21 cellular contexts compared by ENCODE assay signal in genomic region chr6:2771021-2771558, GRCh38.
"Had no signal": no experiment of that assay in that cellular context is flagged by ENCODE, and none has a peak within 500 bp of the region (broad histone marks: within the 10 kb centered on the region; RNA-seq: fewer than 3 reads in every experiment).

No MANE protein-coding gene starts in this region.

- H3K4me3 ChIP-seq: body of pancreas, colonic mucosa, hepatocyte, mucosa of descending colon, uterus had no signal

- H3K4me3 Mint-ChIP-seq: activated CD8-positive, alpha-beta T cell treated with anti-CD3 and anti-CD28 coated beads for 36 hours; activated T-cell treated with anti-CD3 and anti-CD28 coated beads, Interleukin-2, amount 50 U/mL, for 4 hours; natural killer cell; T-helper 1 cell treated with Interleukin-12 subunit alpha and Interleukin-12 subunit beta and Interleukin-4 antibody, amounts not matched to agents 30 μg/mL and 1 μg/mL, for 36 hours had no signal

- H3K9me3 Mint-ChIP-seq: activated CD8-positive, alpha-beta T cell treated with anti-CD3 and anti-CD28 coated beads for 36 hours; activated naive CD4-positive, alpha-beta T cell treated with anti-CD3 and anti-CD28 coated beads, Interleukin-2, amount 50 U/mL, for 72 hours; activated T-cell treated with anti-CD3 and anti-CD28 coated beads, Interleukin-2, amount 50 U/mL, for 4 hours; natural killer cell; T-helper 1 cell treated with Interleukin-12 subunit alpha and Interleukin-12 subunit beta and Interleukin-4 antibody, amounts not matched to agents 30 μg/mL and 1 μg/mL, for 36 hours; WTC11 had no signal

- H3K36me3 Mint-ChIP-seq: natural killer cell had no signal

- DNase-seq: activated CD4-positive, alpha-beta T cell treated with anti-CD3 and anti-CD28 coated beads for 4 hours; activated CD8-positive, alpha-beta T cell treated with anti-CD3 and anti-CD28 coated beads for 36 hours; activated effector memory CD4-positive, alpha-beta T cell treated with Interleukin-2 at 50 U/mL for 16 hours; activated T-cell treated with anti-CD3 and anti-CD28 coated beads, Interleukin-2, amount 50 U/mL, for 4 hours; amygdala; body of pancreas; central memory CD4-positive, alpha-beta T cell; colonic mucosa; islet precursor cell; mucosa of descending colon; natural killer cell; nucleus accumbens; stimulated activated CD4-positive, alpha-beta T cell treated with anti-CD3 and anti-CD28 coated beads, Interleukin-1b, Interleukin-23, amount 100 ng/mL, for 48 hours; uterus had no signal

- H3K27me3 Mint-ChIP-seq: activated CD8-positive, alpha-beta T cell treated with anti-CD3 and anti-CD28 coated beads for 36 hours had no signal

- H3K27ac ChIP-seq: body of pancreas, colonic mucosa, esophagus muscularis mucosa, hepatocyte, uterus had no signal

- H3K27ac Mint-ChIP-seq: activated CD8-positive, alpha-beta T cell treated with anti-CD3 and anti-CD28 coated beads for 36 hours; activated naive CD4-positive, alpha-beta T cell treated with anti-CD3 and anti-CD28 coated beads, Interleukin-2, amount 50 U/mL, for 72 hours; T-helper 1 cell treated with Interleukin-12 subunit alpha and Interleukin-12 subunit beta and Interleukin-4 antibody, amounts not matched to agents 30 μg/mL and 1 μg/mL, for 36 hours; WTC11 had no signal

- ATAC-seq: activated CD8-positive, alpha-beta T cell treated with anti-CD3 and anti-CD28 coated beads for 36 hours; activated naive CD4-positive, alpha-beta T cell treated with anti-CD3 and anti-CD28 coated beads, Interleukin-2, amount 50 U/mL, for 72 hours; activated T-cell treated with anti-CD3 and anti-CD28 coated beads, Interleukin-2, amount 50 U/mL, for 4 hours; body of pancreas; left lobe of liver; mucosa of descending colon; natural killer cell; sciatic nerve; WTC11 had no signal

- H3K9me3 ChIP-seq: body of pancreas, colonic mucosa, esophagus muscularis mucosa, mucosa of descending colon, uterus had no signal

- H3K27me3 ChIP-seq: body of pancreas, colonic mucosa, esophagus muscularis mucosa, hepatocyte, uterus had no signal

- H3K36me3 ChIP-seq: colonic mucosa, uterus had no signal
